34 cellular contexts compared by ENCODE assay signal in genomic region chr7:143183024-143183423, GRCh38. TPM values are rescaled to one million over a fixed set of nuclear protein-coding genes. Genes with fewer than 3 reads are reported as not detected.
"Had no signal": no experiment of that assay in that cellular context is flagged by ENCODE, and none has a peak within 500 bp of the region (broad histone marks: within the 10 kb centered on the region; RNA-seq: fewer than 3 reads in every experiment).

TSS of gene TAS2R39 (plus strand) at chr7:143183419. CDS start at chr7:143183419, 0 bp downstream.

- ATAC-seq: naive thymus-derived CD4-positive, alpha-beta T cell; natural killer cell treated with Interleukin-12 subunit alpha and Interleukin-12 subunit beta and Interleukin-15 and Interleukin-18, amount 100 ng/mL, for 72 hours; pancreas; right cardiac atrium; sciatic nerve; stimulated activated memory B cell treated with anti-CD40 and anti-IgM and Interleukin-4, amounts not matched to agents 10 μg/mL and 1 μg/mL and 100 μg/mL, for 72 hours; stimulated activated naive CD8-positive, alpha-beta T cell treated with anti-CD3 and anti-CD28 coated beads, Interleukin-15, Interleukin-2, amounts not matched to agents 100 U/mL and 50 U/mL, for 24 hours had no signal

- H3K4me1 ChIP-seq: left ventricle myocardium inferior, pancreas, prostate gland, stomach, testis, thyroid gland, transverse colon, upper lobe of left lung, vagina had no signal

- FAIRE-seq: islet of Langerhans, kidney, pancreas, small intestine had no signal

- DNase-seq: hypothalamus; immature natural killer cell; kidney; left ventricle myocardium inferior; mesendoderm; naive thymus-derived CD4-positive, alpha-beta T cell; pancreas; posterior cingulate gyrus; retina; right cardiac atrium; small intestine; spleen; stimulated activated CD4-positive, alpha-beta T cell treated with anti-CD3 and anti-CD28 coated beads, Interleukin-2, amount 100 ng/mL, for 48 hours; stimulated activated CD4-positive, alpha-beta T cell treated with anti-CD3 and anti-CD28 coated beads, Interleukin-4, amount 100 ng/mL, for 4 hours; stimulated activated CD8-positive, alpha-beta memory T cell treated with anti-CD3 and anti-CD28 coated beads, Interleukin-4, amount 100 ng/mL, for 48 hours; stimulated activated naive CD8-positive, alpha-beta T cell treated with anti-CD3 and anti-CD28 coated beads, Interleukin-15, Interleukin-2, amounts not matched to agents 100 U/mL and 50 U/mL, for 24 hours; stomach; testis; thyroid gland; transverse colon; upper lobe of left lung had no signal

- H3K4me3 ChIP-seq: left ventricle myocardium inferior, lung, pancreas, prostate gland, spleen, stomach, testis, thyroid gland, transverse colon, upper lobe of left lung, vagina had no signal

- H3K9me3 ChIP-seq: pancreas, prostate gland, testis, thyroid gland, vagina had no signal

- H3K36me3 ChIP-seq: left ventricle myocardium inferior, pancreas, prostate gland, spleen, stomach, thyroid gland, transverse colon, upper lobe of left lung, vagina had no signal

- H3K27ac ChIP-seq: left ventricle myocardium inferior, pancreas, prostate gland, stomach, testis, thyroid gland, transverse colon, upper lobe of left lung, vagina had no signal

- H3K27me3 ChIP-seq: pancreas, spleen, stomach, testis, thyroid gland, transverse colon, upper lobe of left lung, vagina had no signal

RNA-seq across cellular contexts. Expression of gene TAS2R39, which starts in this region (rescaled TPM):
- total RNA-seq: kidney; left ventricle myocardium inferior; lower leg skin; lung; mesothelial cell of epicardium; mononuclear cell; naive thymus-derived CD4-positive, alpha-beta T cell; natural killer cell treated with Interleukin-12 subunit alpha and Interleukin-12 subunit beta and Interleukin-15 and Interleukin-18, amount 100 ng/mL, for 72 hours; omental fat pad; pancreas; prostate gland; right cardiac atrium; sciatic nerve; spleen; stomach; testis; thyroid gland; transverse colon; upper lobe of left lung; urinary bladder; vagina had no signal
- polyA plus RNA-seq: immature natural killer cell; lung; naive thymus-derived CD4-positive, alpha-beta T cell; neural cell; pancreas; right cardiac atrium; small intestine; spleen; stomach; urinary bladder had no signal
